In the genomic region with DNA sequence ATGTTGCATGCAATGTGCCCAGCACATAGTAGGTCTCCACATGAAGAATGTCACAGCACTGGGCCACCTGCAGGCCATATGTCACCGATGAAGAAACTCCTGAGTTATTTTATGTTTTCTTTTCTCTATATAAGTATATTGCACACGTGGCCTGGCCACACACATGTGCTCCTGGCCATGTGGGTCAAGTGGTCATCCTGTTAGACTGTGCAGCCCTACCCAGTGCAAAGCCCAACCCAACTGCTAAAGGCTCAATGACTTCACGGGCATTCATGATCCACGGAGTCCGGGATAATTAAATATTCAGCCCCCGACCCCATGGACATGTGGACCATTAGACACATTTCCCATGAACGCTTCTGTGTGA, we compare ENCODE assay signal across 21 cellular contexts.
"Had no signal": no experiment of that assay in that cellular context is flagged by ENCODE, and none has a peak within 500 bp of the region (broad histone marks: within the 10 kb centered on the region; RNA-seq: fewer than 3 reads in every experiment).

No MANE protein-coding gene starts in this region.

- H3K36me3 ChIP-seq: esophagus squamous epithelium, left lung, sigmoid colon, thoracic aorta, tibial nerve had no signal

- H3K4me3 Mint-ChIP-seq: effector memory CD8-positive, alpha-beta T cell; naive thymus-derived CD8-positive, alpha-beta T cell; nephron progenitor cell; stimulated activated effector memory CD8-positive, alpha-beta T cell treated with anti-CD3 and anti-CD28 coated beads, Interleukin-12 subunit alpha, Interleukin-12 subunit beta, amount 100 ng/mL, for 72 hours had no signal

- H3K27ac Mint-ChIP-seq: effector memory CD8-positive, alpha-beta T cell; naive thymus-derived CD8-positive, alpha-beta T cell; nephron progenitor cell; stimulated activated effector memory CD8-positive, alpha-beta T cell treated with anti-CD3 and anti-CD28 coated beads, Interleukin-12 subunit alpha, Interleukin-12 subunit beta, amount 100 ng/mL, for 72 hours had no signal

- H3K27me3 ChIP-seq: tibial nerve had no signal

- H3K36me3 Mint-ChIP-seq: stimulated activated effector memory CD8-positive, alpha-beta T cell treated with anti-CD3 and anti-CD28 coated beads, Interleukin-12 subunit alpha, Interleukin-12 subunit beta, amount 100 ng/mL, for 72 hours had no signal

- H3K4me1 Mint-ChIP-seq: stimulated activated effector memory CD8-positive, alpha-beta T cell treated with anti-CD3 and anti-CD28 coated beads, Interleukin-12 subunit alpha, Interleukin-12 subunit beta, amount 100 ng/mL, for 72 hours had no signal

- ATAC-seq: effector memory CD8-positive, alpha-beta T cell; left lung; naive thymus-derived CD8-positive, alpha-beta T cell; psoas muscle; right cardiac atrium; stimulated activated effector memory CD8-positive, alpha-beta T cell treated with anti-CD3 and anti-CD28 coated beads, Interleukin-12 subunit alpha, Interleukin-12 subunit beta, amount 100 ng/mL, for 72 hours had no signal

- DNase-seq: cerebellar nuclear complex; cortex of kidney; effector memory CD8-positive, alpha-beta T cell; erythroblast; esophagus squamous epithelium; foreskin melanocyte; mesenchymal stem cell; naive thymus-derived CD8-positive, alpha-beta T cell; nephron progenitor cell; nucleus accumbens; psoas muscle; right cardiac atrium; sigmoid colon; stimulated activated CD4-positive, alpha-beta T cell treated with anti-CD3 and anti-CD28 coated beads, Interleukin-2, amount 100 ng/mL, for 24 hours; stimulated activated CD4-positive, alpha-beta T cell treated with anti-CD3 and anti-CD28 coated beads, Interleukin-4, amount 100 ng/mL, for 24 hours; stimulated activated naive CD4-positive, alpha-beta T cell treated with Interleukin-2 at 50 U/mL for 16 hours; substantia nigra had no signal

- H3K4me3 ChIP-seq: esophagus squamous epithelium, left lung, psoas muscle, sigmoid colon, thoracic aorta, tibial nerve had no signal

- H3K27ac ChIP-seq: esophagus squamous epithelium, left lung, psoas muscle, sigmoid colon, thoracic aorta, tibial nerve had no signal

- H3K9me3 Mint-ChIP-seq: effector memory CD8-positive, alpha-beta T cell; stimulated activated effector memory CD8-positive, alpha-beta T cell treated with anti-CD3 and anti-CD28 coated beads, Interleukin-12 subunit alpha, Interleukin-12 subunit beta, amount 100 ng/mL, for 72 hours had no signal
